ENCODE assay signal across 8 cellular contexts in genomic region chr15:77538011-77538410, GRCh38.
A peak's percentile ranks its signal among the peaks of the same experiment; 100 is the strongest.
DNase-seq lines count a peak whose midpoint lies in the region; ATAC-seq lines count a peak whose summit lies in the region.
"Had no signal": no experiment of that assay in that cellular context is flagged by ENCODE, and none has a peak within 500 bp of the region (broad histone marks: within the 10 kb centered on the region; RNA-seq: fewer than 3 reads in every experiment).

No MANE protein-coding gene starts in this region.

- DNase-seq in RPMI8226 (peak; percentile 61), islet precursor cell (no peak)
- DNase-seq in activated CD4-positive, alpha-beta T cell treated with anti-CD3 and anti-CD28 coated beads, Interleukin-2, amount 50 U/mL, for 4 hours: no peak
- DNase-seq: T-cell had no signal

- peaks cover 60% of the 10 kb centered on the region for H3K4me1 Mint-ChIP-seq in stimulated activated memory B cell treated with anti-CD40 and anti-IgM and Interleukin-4, amounts not matched to agents 10 μg/mL and 1 μg/mL and 100 μg/mL, for 72 hours

- H3K9me3 Mint-ChIP-seq in stimulated activated memory B cell treated with anti-CD40 and anti-IgM and Interleukin-4, amounts not matched to agents 10 μg/mL and 1 μg/mL and 100 μg/mL, for 72 hours: no peaks in the 10 kb centered on the region
- H3K9me3 Mint-ChIP-seq: T-cell had no signal

- H3K27me3 Mint-ChIP-seq in stimulated activated memory B cell treated with anti-CD40 and anti-IgM and Interleukin-4, amounts not matched to agents 10 μg/mL and 1 μg/mL and 100 μg/mL, for 72 hours: no peaks in the 10 kb centered on the region

- H3K36me3 Mint-ChIP-seq in stimulated activated memory B cell treated with anti-CD40 and anti-IgM and Interleukin-4, amounts not matched to agents 10 μg/mL and 1 μg/mL and 100 μg/mL, for 72 hours: no peaks in the 10 kb centered on the region
- H3K36me3 Mint-ChIP-seq: T-cell had no signal

- peak overlapping the region; percentile 83 for H3K27ac Mint-ChIP-seq in stimulated activated memory B cell treated with anti-CD40 and anti-IgM and Interleukin-4, amounts not matched to agents 10 μg/mL and 1 μg/mL and 100 μg/mL, for 72 hours
- H3K27ac Mint-ChIP-seq: T-cell had no signal

- H3K4me3 Mint-ChIP-seq in stimulated activated memory B cell treated with anti-CD40 and anti-IgM and Interleukin-4, amounts not matched to agents 10 μg/mL and 1 μg/mL and 100 μg/mL, for 72 hours: peak overlapping the region; percentile 15
- H3K4me3 Mint-ChIP-seq: T-cell had no signal

- ATAC-seq in GM19043 (IDR thresholded peaks at IDR 0.05; ENCODE audit: low read depth, unreplicated experiment) (peak; percentile 55), HG02678 (IDR thresholded peaks at IDR 0.05; ENCODE audit: unreplicated experiment) (peak; percentile 84), HG03469 (IDR thresholded peaks at IDR 0.05; ENCODE audit: unreplicated experiment) (no peak)
- ATAC-seq in stimulated activated memory B cell treated with anti-CD40 and anti-IgM and Interleukin-4, amounts not matched to agents 10 μg/mL and 1 μg/mL and 100 μg/mL, for 72 hours: peak; percentile 85
- ATAC-seq: T-cell had no signal
